ENCODE assay signal across 9 cellular contexts in the genomic region with DNA sequence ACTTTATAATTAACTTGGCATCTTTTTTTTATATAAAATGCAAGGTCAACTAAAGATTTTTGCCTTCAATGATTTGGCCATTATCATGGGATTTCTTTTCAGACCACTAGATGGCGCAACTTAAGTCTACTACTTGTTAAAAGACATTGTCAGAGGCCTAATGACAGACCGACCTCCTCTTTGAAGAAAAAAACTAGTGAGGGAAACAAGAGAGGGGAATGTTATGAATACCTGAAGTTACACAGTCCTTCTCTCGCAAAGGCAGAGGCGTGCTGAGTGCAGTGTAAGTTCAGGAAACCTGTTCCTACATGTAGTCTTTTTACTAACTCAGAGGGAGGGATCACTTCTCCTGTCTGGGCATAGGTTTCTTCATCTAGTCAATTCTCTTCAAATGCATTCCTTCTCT. TPM values are rescaled to one million over a fixed set of nuclear protein-coding genes. Genes with fewer than 3 reads are reported as not detected.
DNase-seq lines count a peak whose midpoint lies in the region; ATAC-seq and TF ChIP-seq lines count a peak whose summit lies in the region.
"Had no signal": no experiment of that assay in that cellular context is flagged by ENCODE, and none has a peak within 500 bp of the region (broad histone marks: within the 10 kb centered on the region; RNA-seq: fewer than 3 reads in every experiment).

No MANE protein-coding gene starts in this region.

- no peak overlapping the region for H3K4me3 Mint-ChIP-seq in progenitor cell of endocrine pancreas (ENCODE audit: low read depth)

- DNase-seq in NCI-H1092 treated with DMSO at 0.1 percent for 48 hours (lab: John Stamatoyannopoulos, UW) (peak; percentile 11), NCI-H1092 (lab: John Stamatoyannopoulos, UW) (no peak), NCI-H1694 treated with DMSO at 0.1 percent for 48 hours (lab: John Stamatoyannopoulos, UW) (peak; percentile 71), WERI-Rb-1 (peak; percentile 11), foreskin keratinocyte (peak; percentile 91 to 95), progenitor cell of endocrine pancreas (ENCODE audit: low spot score, unreplicated experiment) (no peak)

- ATAC-seq in GM21723 (IDR thresholded peaks at IDR 0.05; ENCODE audit: unreplicated experiment) (peak; percentile 65), foreskin keratinocyte (peak; percentile 83), HG03135 (IDR thresholded peaks at IDR 0.05; ENCODE audit: unreplicated experiment) (no peak)

- no peaks in the 10 kb centered on the region for H3K9me3 ChIP-seq in WERI-Rb-1 (ENCODE audit: severe bottlenecking)
- H3K9me3 ChIP-seq: BLaER1 had no signal

- no peaks in the 10 kb centered on the region for H3K36me3 Mint-ChIP-seq in progenitor cell of endocrine pancreas (ENCODE audit: insufficient read depth)

- H3K27ac ChIP-seq in WERI-Rb-1 (no peak overlapping the region), foreskin keratinocyte (peak overlapping the region; percentile 7)
- H3K27ac ChIP-seq: BLaER1 had no signal

- H3K27me3 ChIP-seq in WERI-Rb-1 (ENCODE audit: insufficient read depth, low read depth, severe bottlenecking) (no peaks in the 10 kb centered on the region), foreskin keratinocyte (no peaks in the 10 kb centered on the region)
- H3K27me3 ChIP-seq: BLaER1 had no signal

- H3K9me3 Mint-ChIP-seq in progenitor cell of endocrine pancreas (ENCODE audit: low read depth): no peaks in the 10 kb centered on the region

- no peak overlapping the region for H3K27ac Mint-ChIP-seq in progenitor cell of endocrine pancreas

- no peaks in the 10 kb centered on the region for H3K36me3 ChIP-seq in WERI-Rb-1
- H3K36me3 ChIP-seq: BLaER1 had no signal

- peaks cover 3% of the 10 kb centered on the region for H3K27me3 Mint-ChIP-seq in progenitor cell of endocrine pancreas

- H3K4me1 Mint-ChIP-seq in progenitor cell of endocrine pancreas (ENCODE audit: low read depth): peaks cover 11% of the 10 kb centered on the region

- H3K4me1 ChIP-seq in foreskin keratinocyte: peaks cover 14% of the 10 kb centered on the region
- H3K4me1 ChIP-seq: BLaER1 had no signal

- no peak overlapping the region for H3K4me3 ChIP-seq in WERI-Rb-1 (ENCODE audit: low read depth, low read length)
- H3K4me3 ChIP-seq: BLaER1 had no signal

- TF ChIP-seq CTCF in WERI-Rb-1 (IDR thresholded peaks at IDR 0.05; ENCODE audit: low read depth, low read length) (peak; percentile 32; the same call in 1 of the 2 replicates), foreskin keratinocyte (conservative IDR thresholded peaks at IDR 0.05) (peak; percentile 89), progenitor cell of endocrine pancreas (IDR thresholded peaks at IDR 0.05; ENCODE audit: unreplicated experiment) (peak; percentile 78)

RNA-seq across cellular contexts. Expression of gene TRAPPC3L, which starts 9.3 kb away (rescaled TPM):
- total RNA-seq in foreskin keratinocyte: 0.07 and 0.20 TPM in 2 replicates
- 0.12 and 0.13 TPM in 2 replicates for polyA plus RNA-seq in foreskin keratinocyte
- not detected in 2 replicates for total RNA-seq in progenitor cell of endocrine pancreas

RNA-seq across cellular contexts. Expression of gene CALHM4, which starts 17.3 kb away (rescaled TPM):
- total RNA-seq in foreskin keratinocyte (0.10 and 0.18 TPM in 2 replicates), progenitor cell of endocrine pancreas (not detected in 2 replicates)
- polyA plus RNA-seq in foreskin keratinocyte: 0.17 and 0.19 TPM in 2 replicates

RNA-seq across cellular contexts. Expression of gene CALHM5, which starts 24.8 kb away (rescaled TPM):
- 0.11 and 0.20 TPM in 2 replicates for total RNA-seq in foreskin keratinocyte
- 0.03 and 0.10 TPM in 2 replicates for polyA plus RNA-seq in foreskin keratinocyte
- 0.05 and 0.09 TPM in 2 replicates for total RNA-seq in progenitor cell of endocrine pancreas

RNA-seq across cellular contexts. Expression of gene RWDD1, which starts 35.1 kb away (rescaled TPM):
- total RNA-seq in foreskin keratinocyte (49.0 and 64.9 TPM in 2 replicates), progenitor cell of endocrine pancreas (35.8 and 36.2 TPM in 2 replicates)
- polyA plus RNA-seq in foreskin keratinocyte: 67.4 and 91.9 TPM in 2 replicates

Comparison
In these comparisons a context has a peak if more than half of its experiments do, and no peak if none do; other contexts are left out.
1. DNase-seq: peak in NCI-H1092 treated with DMSO at 0.1 percent for 48 hours (single experiment), NCI-H1694 treated with DMSO at 0.1 percent for 48 hours (single experiment), WERI-Rb-1 (single experiment) and foreskin keratinocyte (2 of 2); none in NCI-H1092 (single experiment) and progenitor cell of endocrine pancreas (single experiment).
2. CTCF ChIP-seq: peak in every context shown above with its lines; median percentile 89 in foreskin keratinocyte; 78 in progenitor cell of endocrine pancreas; 32 in WERI-Rb-1.